Comparison of ENCODE assay signal across 15 cellular contexts in the genomic region with DNA sequence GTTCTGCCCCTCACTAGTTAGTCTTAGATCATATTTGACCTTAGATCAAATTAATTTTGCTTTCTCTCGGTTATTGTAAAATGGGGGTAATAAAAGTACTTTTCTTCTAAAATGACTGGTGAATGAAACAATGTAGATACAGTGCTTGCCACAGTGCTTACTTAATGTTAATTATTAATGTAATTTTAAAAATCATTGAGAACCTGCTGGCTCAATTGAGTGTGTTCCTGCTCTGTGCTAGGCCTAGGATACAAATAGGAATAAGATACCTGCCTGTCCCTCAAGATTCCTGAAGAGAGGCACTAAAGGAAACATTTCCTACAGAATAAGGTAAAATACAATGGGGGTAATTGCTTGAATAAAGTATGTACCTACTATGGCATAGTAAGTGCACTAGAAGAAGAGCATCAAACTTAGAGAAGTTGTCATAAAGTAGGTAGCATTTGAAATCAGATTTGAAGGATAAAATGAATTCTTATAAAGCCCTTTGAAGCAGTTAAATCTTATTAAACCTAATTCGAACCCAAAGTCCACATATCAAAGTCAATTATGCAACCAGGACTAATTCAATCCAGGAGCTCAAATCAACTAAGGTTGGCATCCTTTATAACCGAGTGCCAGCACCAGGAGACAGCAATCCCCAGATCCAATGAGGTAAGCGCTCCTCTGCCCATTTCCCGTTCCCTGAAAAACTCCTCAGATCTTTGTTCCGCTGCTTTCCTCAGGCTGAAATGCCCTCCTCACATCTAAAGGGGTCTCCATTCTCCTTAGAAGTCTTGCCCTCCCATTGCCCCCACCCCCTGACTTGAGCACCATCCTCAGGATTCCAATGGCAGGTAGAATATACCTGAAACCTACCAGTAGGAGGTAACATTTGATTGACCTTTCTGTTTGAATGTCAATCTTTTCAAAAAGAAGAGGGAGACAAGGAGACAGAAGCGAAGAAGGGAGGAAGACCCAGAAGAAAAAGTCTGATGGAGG.
"Had no signal": no experiment of that assay in that cellular context is flagged by ENCODE, and none has a peak within 500 bp of the region (broad histone marks: within the 10 kb centered on the region; RNA-seq: fewer than 3 reads in every experiment).

No MANE protein-coding gene starts in this region.

- H3K9me3 ChIP-seq: colonic mucosa, gastroesophageal sphincter, left lung, stomach, thoracic aorta, uterus had no signal

- DNase-seq: activated CD4-positive, alpha-beta T cell treated with anti-CD3 and anti-CD28 coated beads for 48 hours; activated naive CD4-positive, alpha-beta T cell treated with Interleukin-2 at 50 U/mL for 16 hours; caudate nucleus; colonic mucosa; effector CD4-positive, alpha-beta T cell; left lung; retina; stimulated activated CD4-positive, alpha-beta T cell treated with anti-CD3 and anti-CD28 coated beads, Interleukin-15, amount 100 ng/mL, for 24 hours; stimulated activated CD4-positive, alpha-beta T cell treated with anti-CD3 and anti-CD28 coated beads, Interleukin-4, amount 100 ng/mL, for 4 hours; stomach; T-helper 1 cell; uterus had no signal

- H3K36me3 ChIP-seq: colonic mucosa, gastroesophageal sphincter, left lung, thoracic aorta, uterus had no signal

- H3K27ac ChIP-seq: colonic mucosa, left lung, parathyroid adenoma, thoracic aorta, uterus had no signal

- H3K4me3 ChIP-seq: colonic mucosa, gastroesophageal sphincter, left lung, stomach, thoracic aorta, uterus had no signal

- H3K27me3 ChIP-seq: colonic mucosa, gastroesophageal sphincter, left lung, stomach, uterus had no signal

- ATAC-seq: gastroesophageal sphincter, left lung had no signal

- H3K4me1 ChIP-seq: colonic mucosa had no signal
